In the genomic region with DNA sequence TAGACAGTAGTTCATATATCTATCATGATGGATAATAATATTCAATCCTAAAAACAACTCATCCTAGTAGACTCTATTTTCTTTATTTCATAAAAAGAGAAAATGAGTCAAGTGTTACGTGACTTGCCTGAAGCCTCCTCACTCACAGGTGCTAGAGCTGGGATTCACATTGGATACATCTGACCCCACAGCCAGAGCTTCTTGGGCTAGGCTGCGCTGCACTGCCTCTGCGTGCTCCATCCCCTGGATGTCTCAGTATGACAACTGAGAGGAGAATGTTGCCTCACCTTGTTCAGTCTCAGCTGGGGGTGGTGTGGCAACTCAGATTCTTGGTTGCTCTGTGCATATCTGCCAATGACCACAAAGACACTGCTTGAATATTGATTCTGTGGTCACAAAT, we compare ENCODE assay signal across 22 cellular contexts.
DNase-seq lines count a peak whose midpoint lies in the region; ATAC-seq and TF ChIP-seq lines count a peak whose summit lies in the region.
"Had no signal": no experiment of that assay in that cellular context is flagged by ENCODE, and none has a peak within 500 bp of the region (broad histone marks: within the 10 kb centered on the region; RNA-seq: fewer than 3 reads in every experiment).

No MANE protein-coding gene starts in this region.

- no peak overlapping the region for H3K4me2 ChIP-seq in PC-3 (ENCODE audit: low read length)
- no peak overlapping the region for H3K4me2 ChIP-seq in neuronal stem cell (ENCODE audit: insufficient read depth, low read length, poor library complexity, severe bottlenecking)
- H3K4me2 ChIP-seq: BLaER1 had no signal

- ATAC-seq in PC-3 = no peak
- ATAC-seq in GM18519 (IDR thresholded peaks at IDR 0.05; ENCODE audit: low FRiP score, unreplicated experiment) = no peak
- ATAC-seq: GM12878 had no signal

- H3K9me3 ChIP-seq in PC-3 (ENCODE audit: low read length) = no peaks in the 10 kb centered on the region
- H3K9me3 ChIP-seq in neuronal stem cell (replicated peaks in 1 of 2; ENCODE audit: control insufficient read depth in 2 of 2, insufficient read depth in 1 of 2, low read depth in 1 of 2, low read length in 2 of 2) = no peaks in the 10 kb centered on the region
- H3K9me3 ChIP-seq: BE2C, BLaER1 had no signal

- H3K9ac ChIP-seq in PC-3 (ENCODE audit: low read length) (no peak overlapping the region), neuronal stem cell (ENCODE audit: low read depth, low read length, poor library complexity) (no peak overlapping the region)
- H3K9ac ChIP-seq: BLaER1 had no signal

- POLR2A ChIA-PET in PC-3 (lab: Charles Lee; ENCODE audit: unreplicated experiment) = no interaction called here

- no peak overlapping the region for H2BK120ac ChIP-seq in neuronal stem cell (ENCODE audit: low read depth, low read length)

- no peak for TF ChIP-seq CTCF in PC-3 (conservative IDR thresholded peaks at IDR 0.05; ENCODE audit: low read depth, low read length)

- no peak overlapping the region for H2BK5ac ChIP-seq in neuronal stem cell (ENCODE audit: low read length)

- no peak overlapping the region for H4K8ac ChIP-seq in neuronal stem cell (ENCODE audit: low read depth, low read length)

- H3K79me1 ChIP-seq in neuronal stem cell (ENCODE audit: low read depth, low read length) = no peaks in the 10 kb centered on the region

- no peak overlapping the region for H3K4ac ChIP-seq in neuronal stem cell (ENCODE audit: low read length)

- WGBS in neuronal stem cell (ENCODE audit: extremely low coverage in 2 of 2, insufficient read length in 2 of 2, insufficient replicate concordance in 1 of 2), 2 donors = no CpG with 5 or more reads among the region's 3 CpGs

- H3K4me1 ChIP-seq in PC-3 (ENCODE audit: insufficient read depth, low read length) (no peaks in the 10 kb centered on the region), neuronal stem cell (ENCODE audit: control insufficient read depth in 2 of 2, insufficient read depth in 1 of 2, low read depth in 1 of 2, low read length in 2 of 2) (no peaks in the 10 kb centered on the region)
- H3K4me1 ChIP-seq: BLaER1 had no signal

- H3K79me2 ChIP-seq in PC-3 (ENCODE audit: low read length) = no peaks in the 10 kb centered on the region

- no peak overlapping the region for H3K4me3 ChIP-seq in PC-3 (ENCODE audit: low read length)
- no peak overlapping the region for H3K4me3 ChIP-seq in neuronal stem cell (ENCODE audit: low read length in 2 of 2)
- H3K4me3 ChIP-seq: BLaER1, GM12878 had no signal

- H3K27me3 ChIP-seq in PC-3 (ENCODE audit: low read length) (no peaks in the 10 kb centered on the region), neuronal stem cell (ENCODE audit: control insufficient read depth in 3 of 3, insufficient read depth in 3 of 3, low read depth in 1 of 3, low read length in 3 of 3) (no peaks in the 10 kb centered on the region)
- H3K27me3 ChIP-seq: BE2C, BLaER1 had no signal

- H2AK5ac ChIP-seq in neuronal stem cell (ENCODE audit: low read depth, low read length) = no peak overlapping the region

- no peak overlapping the region for H4K91ac ChIP-seq in neuronal stem cell (ENCODE audit: low read depth, low read length, poor library complexity)

- H3F3A ChIP-seq in PC-3 (ENCODE audit: low read length, unreplicated experiment) = no peaks in the 10 kb centered on the region

- no peak overlapping the region for H3K14ac ChIP-seq in neuronal stem cell (ENCODE audit: low read length)

- CTCF ChIA-PET in PC-3 (lab: Charles Lee) = no interaction called here

- BruUV-seq in PC-3 (replicated peaks; lab: Mats Ljungman, UMichigan) = no TSS peak

- H2AFZ ChIP-seq in PC-3 (ENCODE audit: low read length) (no peak overlapping the region), neuronal stem cell (ENCODE audit: low read length) (no peak overlapping the region)

- H3K27ac ChIP-seq in PC-3 (ENCODE audit: low read length) = no peak overlapping the region
- no peak overlapping the region for H3K27ac ChIP-seq in neuronal stem cell (replicated peaks; ENCODE audit: low read length)
- H3K27ac ChIP-seq: BLaER1 had no signal

- intact Hi-C loops in PC-3 (cut with micrococcal nuclease) = no loop called here

- H3K36me3 ChIP-seq in PC-3 (ENCODE audit: low read depth, low read length) (no peaks in the 10 kb centered on the region), neuronal stem cell (replicated peaks in 1 of 2; ENCODE audit: control insufficient read depth in 2 of 2, insufficient read depth in 2 of 2, low read length in 2 of 2) (no peaks in the 10 kb centered on the region)
- H3K36me3 ChIP-seq: BE2C, BLaER1 had no signal

- H3K18ac ChIP-seq in neuronal stem cell (ENCODE audit: low read length) = no peak overlapping the region

- no peaks in the 10 kb centered on the region for H3K9me2 ChIP-seq in PC-3 (replicated peaks; ENCODE audit: low read length)

- H2BK12ac ChIP-seq in neuronal stem cell (ENCODE audit: low read length) = no peak overlapping the region

- peak overlapping the region; percentile 68 for H3K23ac ChIP-seq in neuronal stem cell (ENCODE audit: low read depth, low read length, poor library complexity)

- no peak overlapping the region for H2BK15ac ChIP-seq in neuronal stem cell (ENCODE audit: low read length)

- no peaks in the 10 kb centered on the region for H4K20me1 ChIP-seq in PC-3 (ENCODE audit: low read length)
- H4K20me1 ChIP-seq: BLaER1 had no signal

- DNase-seq in PC-3 (peak; percentile 49), kidney tubule cell (ENCODE audit: low spot score) (peak; percentile 45), neuronal stem cell (ENCODE audit: low spot score) (no peak), cortex of kidney (lab: John Stamatoyannopoulos, UW) (no peak), NCI-H2227 (lab: John Stamatoyannopoulos, UW; ENCODE audit: unreplicated experiment) (no peak)
- DNase-seq: 8988T; ACHN; BE2C; C1 segment of cervical spinal cord; CD4-positive, alpha-beta memory T cell; CD4-positive, CD25-positive, alpha-beta regulatory T cell; CD8-positive, alpha-beta memory T cell; COR-L47; DMS153; DMS53; DMS79; DND-41; EL; GDM1 had no signal

Comparison
In these comparisons a context has a peak if more than half of its experiments do, and no peak if none do; other contexts are left out.
1. DNase-seq: peak in PC-3 (single experiment) and kidney tubule cell (single experiment); none in neuronal stem cell (single experiment), cortex of kidney (single experiment) and NCI-H2227 (single experiment).